In the genomic region with DNA sequence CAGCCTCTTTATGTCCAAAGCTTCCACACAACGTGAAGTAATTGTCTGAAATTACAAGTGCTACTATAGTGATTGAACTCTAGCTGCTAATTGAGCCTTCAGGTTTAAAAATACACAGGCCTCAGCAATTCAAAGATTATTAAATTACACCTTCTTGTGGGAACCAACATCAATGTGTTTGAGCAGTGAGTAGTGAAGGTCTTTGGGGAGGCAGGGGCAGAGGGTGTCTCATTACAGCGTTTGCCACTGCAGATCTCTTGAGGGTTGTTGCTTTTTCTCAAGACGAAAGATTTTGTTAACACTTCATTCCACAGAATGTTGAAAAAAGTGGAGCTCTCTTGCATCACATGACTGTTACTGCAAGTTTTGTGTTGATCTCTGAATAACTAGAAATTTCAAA, we compare ENCODE assay signal across 23 cellular contexts.
"Had no signal": no experiment of that assay in that cellular context is flagged by ENCODE, and none has a peak within 500 bp of the region (broad histone marks: within the 10 kb centered on the region; RNA-seq: fewer than 3 reads in every experiment).

No MANE protein-coding gene starts in this region.

- DNase-seq: activated CD4-positive, alpha-beta T cell treated with anti-CD3 and anti-CD28 coated beads for 48 hours; activated CD4-positive, alpha-beta T cell treated with anti-CD3 and anti-CD28 coated beads, Interleukin-2, amount 50 U/mL, for 4 hours; activated CD4-positive, CD25-positive, alpha-beta regulatory T cell treated with anti-CD3 and anti-CD28 coated beads, Interleukin-2, amount 50 U/mL, for 72 hours; activated CD8-positive, alpha-beta memory T cell treated with anti-CD3 and anti-CD28 coated beads, Interleukin-2, amount 50 U/mL, for 48 hours; activated CD8-positive, alpha-beta T cell treated with anti-CD3 and anti-CD28 coated beads, Interleukin-2, amount 10 ng/mL, durations not matched to agents 7 days and 5 days; activated naive CD4-positive, alpha-beta T cell treated with anti-CD3 and anti-CD28 coated beads, Interleukin-2, amount 50 U/mL, for 16 hours; activated naive CD8-positive, alpha-beta T cell treated with anti-CD3 and anti-CD28 coated beads, Interleukin-2, amount 10 ng/mL, durations not matched to agents 7 days and 5 days; activated T-cell treated with anti-CD3 and anti-CD28 coated beads, Interleukin-2, amount 50 U/mL, for 1 hour; adrenal gland; anterior cingulate cortex; cerebellar nuclear complex; IMR-90; KBM-7; NCI-H1048; NCI-H146; NCI-H187 treated with DMSO at 0.1 percent for 48 hours; NCI-H2081 treated with DMSO at 0.1 percent for 48 hours; NCI-H510A treated with DMSO at 0.1 percent for 48 hours; NCI-H69; Peyer's patch; Right ventricle myocardium superior; SJCRH30 had no signal

- FAIRE-seq: colon had no signal
